In the genomic region with DNA sequence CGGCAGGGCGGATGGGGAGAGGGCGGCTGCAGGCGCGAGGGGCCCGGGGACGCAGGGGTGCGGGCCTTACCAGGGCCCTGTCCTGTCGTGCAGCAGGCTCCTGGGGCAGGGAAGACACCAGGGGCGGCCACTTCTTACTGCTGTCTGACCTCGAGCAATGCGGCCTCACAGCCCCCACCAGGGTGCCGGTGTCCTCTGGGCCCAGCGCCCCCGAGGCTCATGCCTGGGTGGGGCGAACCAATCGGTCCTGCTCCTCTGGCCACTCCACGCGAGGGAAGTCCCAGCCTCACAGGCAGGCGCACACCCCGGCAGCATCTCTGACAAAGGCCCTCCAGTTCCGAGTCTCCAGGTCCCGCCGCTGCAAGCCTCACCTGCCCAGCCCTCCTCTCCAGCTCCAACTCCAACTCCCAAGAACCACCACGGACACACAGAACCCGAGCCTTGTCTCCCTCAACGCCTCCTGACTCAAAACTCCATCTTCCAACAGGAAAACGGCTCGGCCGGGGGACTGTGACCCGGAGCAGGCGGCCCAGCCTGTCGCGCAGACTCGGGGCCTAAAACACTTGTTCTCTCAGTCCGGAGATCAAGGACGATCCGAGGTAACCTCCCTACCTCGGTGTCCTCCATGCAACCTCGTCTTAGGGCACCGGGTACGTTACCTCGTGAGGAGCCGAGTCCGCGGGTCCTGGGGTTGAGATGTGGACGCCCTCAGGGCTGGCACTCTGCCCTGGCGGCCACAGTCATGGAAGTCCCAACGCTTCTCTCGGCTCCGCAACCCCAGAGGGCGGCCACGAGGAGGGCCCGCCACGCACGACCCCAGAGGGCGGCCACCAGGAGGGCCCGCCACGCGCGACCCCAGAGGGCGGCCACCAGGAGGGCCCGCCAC, we compare ENCODE assay signal across 33 cellular contexts. TPM values are rescaled to one million over a fixed set of nuclear protein-coding genes. Genes with fewer than 3 reads are reported as not detected.
DNase-seq lines count a peak whose midpoint lies in the region; ATAC-seq and TF ChIP-seq lines count a peak whose summit lies in the region.
"Had no signal": no experiment of that assay in that cellular context is flagged by ENCODE, and none has a peak within 500 bp of the region (broad histone marks: within the 10 kb centered on the region; RNA-seq: fewer than 3 reads in every experiment).

No MANE protein-coding gene starts in this region.

- H3K79me2 ChIP-seq in Karpas-422 (ENCODE audit: low read length): no peaks in the 10 kb centered on the region

- no peak overlapping the region for H3K27ac Mint-ChIP-seq in activated CD4-positive, alpha-beta T cell treated with anti-CD3 and anti-CD28 coated beads for 36 hours
- H3K27ac Mint-ChIP-seq in chondrocyte (ENCODE audit: unreplicated experiment) (no peak overlapping the region), osteocyte (ENCODE audit: unreplicated experiment) (peak overlapping the region; percentile 28)
- H3K27ac Mint-ChIP-seq: progenitor cell of endocrine pancreas; stimulated activated effector memory CD8-positive, alpha-beta T cell treated with anti-CD3 and anti-CD28 coated beads, Interleukin-12 subunit alpha, Interleukin-12 subunit beta, amount 100 ng/mL, for 72 hours had no signal

- H3K4me1 ChIP-seq in Karpas-422 (ENCODE audit: low read length): peaks cover 10% of the 10 kb centered on the region
- H3K4me1 ChIP-seq: SJCRH30 had no signal

- H3K27ac ChIP-seq in RWPE1: peak overlapping the region; percentile 58
- no peak overlapping the region for H3K27ac ChIP-seq in Karpas-422 (ENCODE audit: low read length)
- H3K27ac ChIP-seq: 22Rv1, coronary artery, KMS-11, SJCRH30 had no signal

- H3K9me3 ChIP-seq in Karpas-422 (ENCODE audit: low read length): no peaks in the 10 kb centered on the region
- H3K9me3 ChIP-seq: SJCRH30 had no signal

- 0 out of 2 replicates have a peak, but pooled peaks cover 8% of the 10 kb centered on the region for H4K20me1 ChIP-seq in Karpas-422 (ENCODE audit: insufficient read depth, low read depth, low read length)

- no peaks in the 10 kb centered on the region for H3K9me2 ChIP-seq in Karpas-422 (replicated peaks; ENCODE audit: insufficient read depth, low read length)

- no peak overlapping the region for H3K4me3 ChIP-seq in Karpas-422 (ENCODE audit: low read length)
- H3K4me3 ChIP-seq: coronary artery, SJCRH30 had no signal

- no peaks in the 10 kb centered on the region for H3K27me3 ChIP-seq in Karpas-422 (ENCODE audit: low read length)
- H3K27me3 ChIP-seq: SJCRH30 had no signal

- no peak overlapping the region for H3K4me2 ChIP-seq in Karpas-422 (ENCODE audit: low read depth, low read length, poor library complexity, severe bottlenecking)
- H3K4me2 ChIP-seq: KMS-11 had no signal

- peaks cover 18% of the 10 kb centered on the region for H3K36me3 Mint-ChIP-seq in activated CD4-positive, alpha-beta T cell treated with anti-CD3 and anti-CD28 coated beads for 36 hours (ENCODE audit: low read depth)
- H3K36me3 Mint-ChIP-seq in chondrocyte (ENCODE audit: low read depth) (peaks cover 8% of the 10 kb centered on the region), osteocyte (ENCODE audit: unreplicated experiment) (peaks cover 10% of the 10 kb centered on the region)

- CTCF ChIA-PET in activated CD4-positive, alpha-beta T cell treated with anti-CD3 and anti-CD28 coated beads for 36 hours (lab: Charles Lee): interaction anchor here (0.8 kb wide), 1 partner anchor 61 kb away, joined by 3 read pairs; no protein-coding TSS in a partner anchor
- CTCF ChIA-PET in RWPE1 (lab: Yijun Ruan, JAX): interaction anchor here (0.7 kb wide), 1 partner anchor 50 kb away, joined by 3 read pairs; no protein-coding TSS in a partner anchor

- no peaks in the 10 kb centered on the region for H3K36me3 ChIP-seq in Karpas-422 (ENCODE audit: insufficient read depth, low read length)

- peak; percentile 11 for ATAC-seq in activated CD4-positive, alpha-beta T cell treated with anti-CD3 and anti-CD28 coated beads for 36 hours
- no peak for ATAC-seq in GM19395 (IDR thresholded peaks at IDR 0.05; ENCODE audit: unreplicated experiment)
- ATAC-seq: esophagus mucosa; sciatic nerve; stimulated activated effector memory CD8-positive, alpha-beta T cell treated with anti-CD3 and anti-CD28 coated beads, Interleukin-12 subunit alpha, Interleukin-12 subunit beta, amount 100 ng/mL, for 72 hours; T-cell had no signal

- intact Hi-C loops in activated CD4-positive, alpha-beta T cell treated with anti-CD3 and anti-CD28 coated beads for 36 hours (cut with DNase I, micrococcal nuclease): no loop called here

- POLR2A ChIA-PET in activated CD4-positive, alpha-beta T cell treated with anti-CD3 and anti-CD28 coated beads for 36 hours (lab: Charles Lee): no interaction called here
- POLR2A ChIA-PET in RWPE1 (lab: Yijun Ruan, JAX; ENCODE audit: low non-redundant PET): no interaction called here

- no peak for TF ChIP-seq CTCF in RWPE1 (conservative IDR thresholded peaks at IDR 0.05; ENCODE audit: low read depth)
- TF ChIP-seq CTCF in chondrocyte (IDR thresholded peaks at IDR 0.05): no peak
- no peak for TF ChIP-seq CTCF in osteocyte (IDR thresholded peaks at IDR 0.05)

- no peak overlapping the region for H3K9ac ChIP-seq in Karpas-422 (ENCODE audit: low read length)
- H3K9ac ChIP-seq: KMS-11 had no signal

- DNase-seq in activated CD4-positive, alpha-beta T cell treated with anti-CD3 and anti-CD28 coated beads for 36 hours: no peak
- no peak for DNase-seq in activated CD4-positive, alpha-beta T cell treated with anti-CD3 and anti-CD28 coated beads for 1 hour
- DNase-seq in RWPE1 (ENCODE audit: low spot score) (no peak), chondrocyte (ENCODE audit: low spot score) (peak; percentile 90), osteocyte (ENCODE audit: extremely low spot score, unreplicated experiment) (no peak), Karpas-422 (no peak), NCI-H69 (lab: John Stamatoyannopoulos, UW) (no peak)
- DNase-seq: activated CD4-positive, alpha-beta T cell treated with anti-CD3 and anti-CD28 coated beads for 48 hours; activated naive CD4-positive, alpha-beta T cell; activated T-cell treated with anti-CD3 and anti-CD28 coated beads, Interleukin-2, amount 50 U/mL, for 48 hours; CD8-positive, alpha-beta memory T cell; DMS153; effector memory CD4-positive, alpha-beta T cell; foreskin fibroblast; mammary epithelial cell; NCI-H1436; NCI-H2081 treated with DMSO at 0.1 percent for 48 hours; NCI-H345; NCI-H774; SJCRH30; stimulated activated CD4-positive, alpha-beta T cell treated with anti-CD3 and anti-CD28 coated beads, Interleukin-4, amount 100 ng/mL, for 24 hours; T-cell had no signal

- no peaks in the 10 kb centered on the region for H3K4me1 Mint-ChIP-seq in activated CD4-positive, alpha-beta T cell treated with anti-CD3 and anti-CD28 coated beads for 36 hours
- H3K4me1 Mint-ChIP-seq in chondrocyte (ENCODE audit: low read depth) (no peaks in the 10 kb centered on the region), osteocyte (ENCODE audit: unreplicated experiment) (peaks cover 2% of the 10 kb centered on the region)
- H3K4me1 Mint-ChIP-seq: stimulated activated effector memory CD8-positive, alpha-beta T cell treated with anti-CD3 and anti-CD28 coated beads, Interleukin-12 subunit alpha, Interleukin-12 subunit beta, amount 100 ng/mL, for 72 hours; T-cell had no signal

- H3K9me3 Mint-ChIP-seq in activated CD4-positive, alpha-beta T cell treated with anti-CD3 and anti-CD28 coated beads for 36 hours (ENCODE audit: low read depth): no peaks in the 10 kb centered on the region
- H3K9me3 Mint-ChIP-seq in chondrocyte (ENCODE audit: low read depth) (no peaks in the 10 kb centered on the region), osteocyte (ENCODE audit: unreplicated experiment) (no peaks in the 10 kb centered on the region)
- H3K9me3 Mint-ChIP-seq: CD8-positive, alpha-beta memory T cell; stimulated activated effector memory CD8-positive, alpha-beta T cell treated with anti-CD3 and anti-CD28 coated beads, Interleukin-12 subunit alpha, Interleukin-12 subunit beta, amount 100 ng/mL, for 72 hours; T-cell had no signal

- H3K4me3 Mint-ChIP-seq in activated CD4-positive, alpha-beta T cell treated with anti-CD3 and anti-CD28 coated beads for 36 hours: no peak overlapping the region
- H3K4me3 Mint-ChIP-seq in chondrocyte (ENCODE audit: unreplicated experiment) (no peak overlapping the region), osteocyte (ENCODE audit: unreplicated experiment) (no peak overlapping the region)
- H3K4me3 Mint-ChIP-seq: CD8-positive, alpha-beta memory T cell; stimulated activated effector memory CD8-positive, alpha-beta T cell treated with anti-CD3 and anti-CD28 coated beads, Interleukin-12 subunit alpha, Interleukin-12 subunit beta, amount 100 ng/mL, for 72 hours; T-cell had no signal

- H2AFZ ChIP-seq in Karpas-422 (ENCODE audit: low read length): no peak overlapping the region

- H3K27me3 Mint-ChIP-seq in activated CD4-positive, alpha-beta T cell treated with anti-CD3 and anti-CD28 coated beads for 36 hours: no peaks in the 10 kb centered on the region
- H3K27me3 Mint-ChIP-seq in chondrocyte (ENCODE audit: low read depth): no peaks in the 10 kb centered on the region
- no peaks in the 10 kb centered on the region for H3K27me3 Mint-ChIP-seq in osteocyte (ENCODE audit: unreplicated experiment)
- H3K27me3 Mint-ChIP-seq: CD8-positive, alpha-beta memory T cell; progenitor cell of endocrine pancreas; T-cell had no signal

RNA-seq across cellular contexts. Expression of a gene that starts 6.5 kb away (rescaled TPM):
- not detected for total RNA-seq in activated CD4-positive, alpha-beta T cell treated with anti-CD3 and anti-CD28 coated beads for 36 hours
- total RNA-seq in chondrocyte (not detected in 3 replicates), osteocyte (0.81 TPM in 1 of 2 replicates, not detected in the other)
- not detected in 2 replicates for total RNA-seq in Karpas-422 (2014; rRNA removed; shearing (Covaris generic); ENCODE audit: low replicate concordance)
- total RNA-seq: bronchial epithelial cell, mammary epithelial cell, SJCRH30 had no signal

RNA-seq across cellular contexts. Expression of a gene that starts 12.8 kb away (rescaled TPM):
- 10 to 100 TPM; 69.0 to 77.4 TPM for total RNA-seq in activated CD4-positive, alpha-beta T cell treated with anti-CD3 and anti-CD28 coated beads for 36 hours
- total RNA-seq in chondrocyte (27.3 to 35.8 TPM (median 35.5 TPM) in 3 replicates), osteocyte (44.6 and 47.6 TPM in 2 replicates)
- total RNA-seq in Karpas-422 (2014; rRNA removed; shearing (Covaris generic); ENCODE audit: low replicate concordance): 51.5 and 60.6 TPM in 2 replicates

RNA-seq across cellular contexts. Expression of a gene that starts 16.9 kb away (rescaled TPM):
- total RNA-seq in activated CD4-positive, alpha-beta T cell treated with anti-CD3 and anti-CD28 coated beads for 36 hours: 10 to 100 TPM; 83.0 to 91.3 TPM
- total RNA-seq in chondrocyte (29.3 to 36.3 TPM (median 29.5 TPM) in 3 replicates), osteocyte (37.3 and 40.8 TPM in 2 replicates)
- 36.5 and 66.5 TPM in 2 replicates for total RNA-seq in Karpas-422 (2014; rRNA removed; shearing (Covaris generic); ENCODE audit: low replicate concordance)

RNA-seq across cellular contexts. Expression of a gene that starts 30.0 kb away (rescaled TPM):
- total RNA-seq in activated CD4-positive, alpha-beta T cell treated with anti-CD3 and anti-CD28 coated beads for 36 hours: 10 to 100 TPM in 1 of 2 experiments, 1 to 10 TPM in 1; 8.5 to 10.1 TPM
- total RNA-seq in chondrocyte (267 to 316 TPM (median 312 TPM) in 3 replicates), osteocyte (109 and 111 TPM in 2 replicates)
- 2.3 and 3.0 TPM in 2 replicates for total RNA-seq in Karpas-422 (2014; rRNA removed; shearing (Covaris generic); ENCODE audit: low replicate concordance)

RNA-seq across cellular contexts. Expression of a gene that starts 49.1 kb away (rescaled TPM):
- not detected for total RNA-seq in activated CD4-positive, alpha-beta T cell treated with anti-CD3 and anti-CD28 coated beads for 36 hours
- total RNA-seq in chondrocyte: not detected in 3 replicates
- not detected in 2 replicates for total RNA-seq in osteocyte
- not detected in 2 replicates for total RNA-seq in Karpas-422 (2014; rRNA removed; shearing (Covaris generic); ENCODE audit: low replicate concordance)
- total RNA-seq: bronchial epithelial cell; CD8-positive, alpha-beta memory T cell; esophagus mucosa; mammary epithelial cell; progenitor cell of endocrine pancreas; sciatic nerve; SJCRH30; temporal lobe; ureter had no signal
